In the genomic region with DNA sequence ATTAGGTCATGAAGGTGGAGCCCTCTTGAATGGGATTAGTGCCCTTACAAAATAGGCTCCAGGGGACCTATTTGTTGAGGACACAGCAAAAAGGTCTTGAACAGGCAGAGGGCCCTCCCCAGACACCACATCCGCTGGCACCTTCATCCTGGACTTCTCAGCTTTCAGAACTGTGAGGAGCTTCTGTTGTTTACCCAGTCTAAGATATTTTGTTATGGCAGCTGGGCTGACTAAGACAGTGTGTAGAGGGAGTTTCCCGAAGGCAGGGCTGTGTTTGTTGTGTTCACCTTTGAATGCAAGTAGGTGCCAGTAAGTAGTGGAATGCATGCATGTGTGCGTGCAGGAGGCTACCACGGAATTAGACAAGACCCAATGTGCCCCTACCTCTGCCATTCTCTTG, we compare ENCODE assay signal across 14 cellular contexts.
"Had no signal": no experiment of that assay in that cellular context is flagged by ENCODE, and none has a peak within 500 bp of the region (broad histone marks: within the 10 kb centered on the region; RNA-seq: fewer than 3 reads in every experiment).

No MANE protein-coding gene starts in this region.

- ATAC-seq: body of pancreas; stimulated activated memory B cell treated with anti-CD40 and anti-IgM and Interleukin-4, amounts not matched to agents 10 μg/mL and 1 μg/mL and 100 μg/mL, for 72 hours had no signal

- H3K4me3 ChIP-seq: body of pancreas, left ventricle myocardium inferior, tibial nerve, vagina had no signal

- H3K9me3 Mint-ChIP-seq: activated naive CD8-positive, alpha-beta T cell treated with anti-CD3 and anti-CD28 coated beads for 36 hours; natural killer cell treated with Interleukin-12 subunit alpha and Interleukin-12 subunit beta and Interleukin-15 and Interleukin-18, amount 100 ng/mL, for 72 hours; stimulated activated memory B cell treated with anti-CD40 and anti-IgM and Interleukin-4, amounts not matched to agents 10 μg/mL and 1 μg/mL and 100 μg/mL, for 72 hours had no signal

- DNase-seq: activated CD4-positive, alpha-beta T cell treated with anti-CD3 and anti-CD28 coated beads for 48 hours; activated effector memory CD4-positive, alpha-beta T cell treated with Interleukin-2 at 50 U/mL for 16 hours; activated naive CD8-positive, alpha-beta T cell treated with anti-CD3 and anti-CD28 coated beads for 36 hours; amygdala; body of pancreas; cerebellar nuclear complex; hippocampal formation; kidney; left ventricle myocardium inferior; mesenchymal stem cell had no signal

- H3K27ac Mint-ChIP-seq: activated naive CD8-positive, alpha-beta T cell treated with anti-CD3 and anti-CD28 coated beads for 36 hours; natural killer cell treated with Interleukin-12 subunit alpha and Interleukin-12 subunit beta and Interleukin-15 and Interleukin-18, amount 100 ng/mL, for 72 hours; stimulated activated memory B cell treated with anti-CD40 and anti-IgM and Interleukin-4, amounts not matched to agents 10 μg/mL and 1 μg/mL and 100 μg/mL, for 72 hours had no signal

- H3K4me3 Mint-ChIP-seq: activated naive CD8-positive, alpha-beta T cell treated with anti-CD3 and anti-CD28 coated beads for 36 hours; natural killer cell treated with Interleukin-12 subunit alpha and Interleukin-12 subunit beta and Interleukin-15 and Interleukin-18, amount 100 ng/mL, for 72 hours; stimulated activated memory B cell treated with anti-CD40 and anti-IgM and Interleukin-4, amounts not matched to agents 10 μg/mL and 1 μg/mL and 100 μg/mL, for 72 hours had no signal
